ENCODE assay signal across 28 cellular contexts in the genomic region with DNA sequence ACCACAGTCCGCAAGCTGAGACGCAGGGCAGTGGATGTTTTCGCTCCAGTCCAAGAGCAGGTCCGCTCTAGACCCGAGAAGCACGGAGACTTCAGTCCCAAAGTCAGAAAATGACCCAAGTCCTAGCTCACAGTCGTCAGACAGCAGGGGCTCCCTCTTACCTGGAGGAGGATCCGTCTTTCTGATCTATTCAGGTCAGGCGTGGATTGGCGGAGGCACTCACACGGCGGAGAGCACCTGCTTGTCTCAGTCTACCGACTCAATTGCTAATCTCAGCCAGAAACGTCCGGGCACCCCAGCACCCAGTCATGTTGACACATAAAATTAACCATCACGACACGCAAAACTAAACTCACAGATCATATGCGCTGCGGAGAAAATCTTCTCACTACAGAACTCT.
"Had no signal": no experiment of that assay in that cellular context is flagged by ENCODE, and none has a peak within 500 bp of the region (broad histone marks: within the 10 kb centered on the region; RNA-seq: fewer than 3 reads in every experiment).

No MANE protein-coding gene starts in this region.

- DNase-seq: naive thymus-derived CD8-positive, alpha-beta T cell; nephron progenitor cell; occipital lobe; ovary; posterior cingulate gyrus; psoas muscle; right cardiac atrium; right lobe of liver; sigmoid colon; small intestine; stimulated activated CD4-positive, alpha-beta T cell treated with anti-CD3 and anti-CD28 coated beads, Interleukin-15, amount 100 ng/mL, for 24 hours; stimulated activated CD4-positive, alpha-beta T cell treated with anti-CD3 and anti-CD28 coated beads, Interleukin-2, amount 100 ng/mL, for 24 hours; stimulated activated CD4-positive, alpha-beta T cell treated with anti-CD3 and anti-CD28 coated beads, Interleukin-2, amount 100 ng/mL, for 48 hours; stimulated activated CD4-positive, alpha-beta T cell treated with anti-CD3 and anti-CD28 coated beads, Interleukin-4, amount 100 ng/mL, for 24 hours; stimulated activated naive B cell treated with anti-CD40 and anti-IgM and Interleukin-4, amounts not matched to agents 10 μg/mL and 1 μg/mL and 100 μg/mL, for 72 hours; stimulated activated naive CD4-positive, alpha-beta T cell treated with Interleukin-2 at 50 U/mL for 16 hours; stomach; thyroid gland; trophoblast cell had no signal

- H3K4me1 ChIP-seq: parathyroid adenoma, psoas muscle, right lobe of liver, sigmoid colon, stomach, thyroid gland, upper lobe of left lung had no signal

- H3K27ac Mint-ChIP-seq: naive thymus-derived CD8-positive, alpha-beta T cell; natural killer cell treated with Interleukin-12 subunit alpha and Interleukin-12 subunit beta and Interleukin-15 and Interleukin-18, amount 100 ng/mL, for 72 hours; nephron progenitor cell; progenitor cell of endocrine pancreas; stimulated activated effector memory CD8-positive, alpha-beta T cell treated with anti-CD3 and anti-CD28 coated beads, Interleukin-12 subunit alpha, Interleukin-12 subunit beta, amount 100 ng/mL, for 72 hours; stimulated activated naive B cell treated with anti-CD40 and anti-IgM and Interleukin-4, amounts not matched to agents 10 μg/mL and 1 μg/mL and 100 μg/mL, for 72 hours; stimulated activated naive CD8-positive, alpha-beta T cell treated with anti-CD3 and anti-CD28 coated beads, Interleukin-15, Interleukin-2, amounts not matched to agents 100 ng/mL and 50 ng/mL, for 24 hours had no signal

- H3K36me3 ChIP-seq: ovary, right lobe of liver, sigmoid colon, stomach, thoracic aorta, thyroid gland, tibial nerve, upper lobe of left lung had no signal

- H3K4me3 Mint-ChIP-seq: naive thymus-derived CD8-positive, alpha-beta T cell; natural killer cell treated with Interleukin-12 subunit alpha and Interleukin-12 subunit beta and Interleukin-15 and Interleukin-18, amount 100 ng/mL, for 72 hours; nephron progenitor cell; neural crest cell; stimulated activated effector memory CD8-positive, alpha-beta T cell treated with anti-CD3 and anti-CD28 coated beads, Interleukin-12 subunit alpha, Interleukin-12 subunit beta, amount 100 ng/mL, for 72 hours; stimulated activated naive B cell treated with anti-CD40 and anti-IgM and Interleukin-4, amounts not matched to agents 10 μg/mL and 1 μg/mL and 100 μg/mL, for 72 hours; stimulated activated naive CD8-positive, alpha-beta T cell treated with anti-CD3 and anti-CD28 coated beads, Interleukin-15, Interleukin-2, amounts not matched to agents 100 ng/mL and 50 ng/mL, for 24 hours had no signal

- H3K9me3 Mint-ChIP-seq: natural killer cell treated with Interleukin-12 subunit alpha and Interleukin-12 subunit beta and Interleukin-15 and Interleukin-18, amount 100 ng/mL, for 72 hours; nephron progenitor cell; neural crest cell; stimulated activated effector memory CD8-positive, alpha-beta T cell treated with anti-CD3 and anti-CD28 coated beads, Interleukin-12 subunit alpha, Interleukin-12 subunit beta, amount 100 ng/mL, for 72 hours had no signal

- H3K4me3 ChIP-seq: ovary, psoas muscle, right lobe of liver, sigmoid colon, stomach, thoracic aorta, thyroid gland, tibial nerve, upper lobe of left lung had no signal

- H3K9ac ChIP-seq: parathyroid adenoma had no signal

- H2AFZ ChIP-seq: parathyroid adenoma had no signal

- H3K27ac ChIP-seq: ovary, parathyroid adenoma, psoas muscle, right lobe of liver, sigmoid colon, stomach, thoracic aorta, thyroid gland, tibial nerve, upper lobe of left lung had no signal

- H3K9me3 ChIP-seq: ovary, psoas muscle, right lobe of liver, sigmoid colon, thoracic aorta, thyroid gland, upper lobe of left lung had no signal

- H3K4me1 Mint-ChIP-seq: naive thymus-derived CD8-positive, alpha-beta T cell; nephron progenitor cell; neural crest cell; stimulated activated effector memory CD8-positive, alpha-beta T cell treated with anti-CD3 and anti-CD28 coated beads, Interleukin-12 subunit alpha, Interleukin-12 subunit beta, amount 100 ng/mL, for 72 hours; stimulated activated naive B cell treated with anti-CD40 and anti-IgM and Interleukin-4, amounts not matched to agents 10 μg/mL and 1 μg/mL and 100 μg/mL, for 72 hours had no signal

- H3K79me2 ChIP-seq: parathyroid adenoma had no signal

- H3K27me3 ChIP-seq: ovary, right lobe of liver, thyroid gland, tibial nerve, upper lobe of left lung had no signal

- H3K36me3 Mint-ChIP-seq: natural killer cell treated with Interleukin-12 subunit alpha and Interleukin-12 subunit beta and Interleukin-15 and Interleukin-18, amount 100 ng/mL, for 72 hours; stimulated activated effector memory CD8-positive, alpha-beta T cell treated with anti-CD3 and anti-CD28 coated beads, Interleukin-12 subunit alpha, Interleukin-12 subunit beta, amount 100 ng/mL, for 72 hours; stimulated activated naive B cell treated with anti-CD40 and anti-IgM and Interleukin-4, amounts not matched to agents 10 μg/mL and 1 μg/mL and 100 μg/mL, for 72 hours had no signal
